1 cellular context compared by ENCODE assay signal in genomic region chr2:30862054-30862651, GRCh38.
TF ChIP-seq lines count a peak whose summit lies in the region.

No MANE protein-coding gene starts in this region.

TF ChIP-seq in HCT116, 20 proteins besides CTCF, POLR2A, EP300 and RAD21 (continued from another document):
- TF ChIP-seq REST (IDR thresholded peaks at IDR 0.05; ENCODE audit: low read depth): no peak
- TF ChIP-seq ATF3 (IDR thresholded peaks at IDR 0.05): no peak
- TF ChIP-seq EZH2 (IDR thresholded peaks at IDR 0.05): no peak
- no peak for TF ChIP-seq ZNF274 (IDR thresholded peaks at IDR 0.05; ENCODE audit: low read depth, low read length)
- TF ChIP-seq SP1 (IDR thresholded peaks at IDR 0.05; ENCODE audit: low read depth): no peak
